7 cellular contexts compared by ENCODE assay signal in genomic region chr20:20710443-20710842, GRCh38. TPM values are rescaled to one million over a fixed set of nuclear protein-coding genes. Genes with fewer than 3 reads are reported as not detected.
A peak's percentile ranks its signal among the peaks of the same experiment; 100 is the strongest.
DNase-seq lines count a peak whose midpoint lies in the region; ATAC-seq and TF ChIP-seq lines count a peak whose summit lies in the region.

No MANE protein-coding gene starts in this region.

- ATAC-seq in GM21717 (IDR thresholded peaks at IDR 0.05; ENCODE audit: unreplicated experiment), result no peak
- no peak for ATAC-seq in HG02759 (IDR thresholded peaks at IDR 0.05; ENCODE audit: unreplicated experiment)

- peak overlapping the region; percentile 98 for H2AFZ ChIP-seq in PC-9

- TF ChIP-seq CTCF in DOHH2 (IDR thresholded peaks at IDR 0.05; ENCODE audit: low read depth, low read length, poor library complexity, severe bottlenecking) (no peak), PC-9 (conservative IDR thresholded peaks at IDR 0.05) (no peak), prostate gland (IDR thresholded peaks at IDR 0.05) (no peak)

- POLR2A ChIA-PET in PC-9 (lab: Charles Lee; ENCODE audit: unreplicated experiment), result interaction anchor here (0.6 kb wide), 1 partner anchor 134 kb away, joined by 3 read pairs; no protein-coding TSS in a partner anchor

- H3K9me2 ChIP-seq in DOHH2 (replicated peaks; ENCODE audit: control insufficient read depth, low read length) (no peaks in the 10 kb centered on the region), PC-9 (ENCODE audit: insufficient read depth) (no peaks in the 10 kb centered on the region)

- CTCF ChIA-PET in PC-9 (lab: Charles Lee), result no interaction called here

- WGBS in prostate gland, result 14% methylated on average over 1 of the region's 1 CpG

- H3K79me2 ChIP-seq in DOHH2 (ENCODE audit: control insufficient read depth, low read length) (peaks cover 9% of the 10 kb centered on the region), PC-9 (ENCODE audit: low read depth) (peaks cover 28% of the 10 kb centered on the region)

- H3K27me3 ChIP-seq in DOHH2 (ENCODE audit: control insufficient read depth, low read length) (no peaks in the 10 kb centered on the region), PC-9 (ENCODE audit: insufficient read depth, low read depth) (no peaks in the 10 kb centered on the region), prostate gland (replicated peaks; ENCODE audit: insufficient read depth) (no peaks in the 10 kb centered on the region)

- no peaks in the 10 kb centered on the region for H3K9me3 ChIP-seq in DOHH2 (ENCODE audit: control insufficient read depth, insufficient read depth, low read length)
- H3K9me3 ChIP-seq in PC-9 (ENCODE audit: insufficient read depth, low read depth), result no peaks in the 10 kb centered on the region
- no peaks in the 10 kb centered on the region for H3K9me3 ChIP-seq in prostate gland

- H3K27ac ChIP-seq in DOHH2 (ENCODE audit: low read depth, low read length) (no peak overlapping the region), PC-9 (peak overlapping the region; percentile 40), epithelial cell of prostate (peak overlapping the region; percentile 74), prostate gland (peak overlapping the region; percentile 79 to 90)

- intact Hi-C loops in PC-9 (cut with micrococcal nuclease; ENCODE audit: unreplicated experiment) (loop anchor here (5.0 kb wide), 1 partner anchor 658 kb away; the partner anchor contains the start of genes CFAP61 and CRNKL1), prostate gland (cut with DNase I) (no loop called here)

- H3K4me3 ChIP-seq in DOHH2 (ENCODE audit: low read length) (peak overlapping the region; percentile 92), PC-9 (peak overlapping the region; percentile 92; the same call in 1 of the 2 replicates), prostate gland (peak overlapping the region; percentile 81 to 91)

- no TSS peak for BruUV-seq in PC-9 (replicated peaks; lab: Mats Ljungman, UMichigan)

- H4K20me1 ChIP-seq in DOHH2 (ENCODE audit: control insufficient read depth, insufficient read depth, low read depth, low read length), result no peaks in the 10 kb centered on the region
- no peaks in the 10 kb centered on the region for H4K20me1 ChIP-seq in PC-9 (ENCODE audit: insufficient read depth)

- H3K36me3 ChIP-seq in DOHH2 (ENCODE audit: control insufficient read depth, low read length) (no peaks in the 10 kb centered on the region), PC-9 (ENCODE audit: low read depth) (no peaks in the 10 kb centered on the region), prostate gland (no peaks in the 10 kb centered on the region)

- no peak for TF ChIP-seq POLR2A in prostate gland (IDR thresholded peaks at IDR 0.05)

- H3K4me1 ChIP-seq in DOHH2 (ENCODE audit: control insufficient read depth, low read length), result peaks cover 24% of the 10 kb centered on the region
- peaks cover 26% of the 10 kb centered on the region for H3K4me1 ChIP-seq in PC-9 (replicated peaks; ENCODE audit: insufficient read depth)
- no peaks in the 10 kb centered on the region for H3K4me1 ChIP-seq in prostate gland (replicated peaks)

- H3F3A ChIP-seq in DOHH2 (ENCODE audit: control insufficient read depth, insufficient read depth) (0 out of 2 replicates have a peak, but pooled peaks cover 4% of the 10 kb centered on the region), PC-9 (ENCODE audit: insufficient read depth, low read depth) (peaks cover 12% of the 10 kb centered on the region)

- H3K4me2 ChIP-seq in DOHH2 (ENCODE audit: low read length) (peak overlapping the region; percentile 93), PC-9 (peak overlapping the region; percentile 90)

- DNase-seq in PC-9 (no peak), epithelial cell of prostate (ENCODE audit: low read depth, low spot score) (no peak), prostate gland (ENCODE audit: low spot score) (no peak), mesenteric fat pad (ENCODE audit: low spot score) (no peak)

RNA-seq across cellular contexts. Expression of gene RALGAPA2, which starts 2.0 kb away (rescaled TPM):
- 19.2 and 28.7 TPM in 2 replicates for total RNA-seq in PC-9 (2021)
- 10 to 100 TPM; 36.5 to 53.2 TPM for total RNA-seq in prostate gland
- total RNA-seq in mesenteric fat pad, result 46.7 TPM
